16 cellular contexts compared by ENCODE assay signal in the genomic region with DNA sequence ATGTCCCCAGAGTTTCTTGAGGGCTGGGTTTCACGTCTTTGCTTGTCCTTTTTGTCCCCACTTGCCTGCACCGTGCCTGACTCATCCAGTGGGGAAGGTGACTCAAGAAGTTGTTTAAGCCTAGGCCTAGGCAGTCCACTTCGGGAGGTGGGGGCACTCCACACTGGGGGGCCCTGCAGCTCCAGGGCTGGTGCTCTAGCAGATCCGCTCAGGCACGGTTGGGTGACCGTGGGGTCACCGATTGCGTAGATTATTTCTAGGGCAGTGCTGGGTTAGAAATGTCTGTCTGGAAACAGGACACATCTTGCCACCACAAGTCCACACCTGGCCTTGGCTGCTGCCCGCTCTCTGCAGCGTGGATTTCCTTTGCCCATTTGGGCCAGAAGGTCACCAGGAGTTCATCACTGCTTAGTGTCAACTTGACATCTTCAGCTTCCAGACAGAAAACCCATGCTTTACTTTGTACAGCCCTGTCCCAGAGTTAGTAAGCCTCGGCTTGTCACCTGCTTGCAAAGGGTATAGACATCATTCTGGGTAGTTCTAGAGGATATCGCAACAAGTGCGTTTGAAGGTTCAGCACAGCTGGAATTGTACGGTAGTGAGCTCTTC. TPM values are rescaled to one million over a fixed set of nuclear protein-coding genes. Genes with fewer than 3 reads are reported as not detected.
DNase-seq lines count a peak whose midpoint lies in the region; ATAC-seq and TF ChIP-seq lines count a peak whose summit lies in the region.
"Had no signal": no experiment of that assay in that cellular context is flagged by ENCODE, and none has a peak within 500 bp of the region (broad histone marks: within the 10 kb centered on the region; RNA-seq: fewer than 3 reads in every experiment).

No MANE protein-coding gene starts in this region.

- no peak for TF ChIP-seq CTCF in cardiac muscle cell (IDR thresholded peaks at IDR 0.05; ENCODE audit: low read depth, low read length)

- H3K4me3 Mint-ChIP-seq in stimulated activated memory B cell treated with anti-CD40 and anti-IgM and Interleukin-4, amounts not matched to agents 10 μg/mL and 1 μg/mL and 100 μg/mL, for 72 hours = no peak overlapping the region
- H3K4me3 Mint-ChIP-seq in activated T-cell treated with anti-CD3 and anti-CD28 coated beads, Interleukin-2, amount 50 U/mL, for 24 hours = no peak overlapping the region
- H3K4me3 Mint-ChIP-seq: activated B cell treated with CpG ODN at 0.5 μM for 24 hours, endodermal cell, mesothelial cell of epicardium had no signal

- H3K27me3 Mint-ChIP-seq in stimulated activated memory B cell treated with anti-CD40 and anti-IgM and Interleukin-4, amounts not matched to agents 10 μg/mL and 1 μg/mL and 100 μg/mL, for 72 hours = no peaks in the 10 kb centered on the region
- no peaks in the 10 kb centered on the region for H3K27me3 Mint-ChIP-seq in activated T-cell treated with anti-CD3 and anti-CD28 coated beads, Interleukin-2, amount 50 U/mL, for 24 hours
- H3K27me3 Mint-ChIP-seq: activated B cell treated with CpG ODN at 0.5 μM for 24 hours had no signal

- H3K9me3 Mint-ChIP-seq in stimulated activated memory B cell treated with anti-CD40 and anti-IgM and Interleukin-4, amounts not matched to agents 10 μg/mL and 1 μg/mL and 100 μg/mL, for 72 hours = no peaks in the 10 kb centered on the region
- no peaks in the 10 kb centered on the region for H3K9me3 Mint-ChIP-seq in activated T-cell treated with anti-CD3 and anti-CD28 coated beads, Interleukin-2, amount 50 U/mL, for 24 hours
- H3K9me3 Mint-ChIP-seq: activated B cell treated with CpG ODN at 0.5 μM for 24 hours, endodermal cell, mesothelial cell of epicardium had no signal

- no peak overlapping the region for H3K4me3 ChIP-seq in cardiac muscle cell

- peaks cover 30% of the 10 kb centered on the region for H3K4me1 Mint-ChIP-seq in stimulated activated memory B cell treated with anti-CD40 and anti-IgM and Interleukin-4, amounts not matched to agents 10 μg/mL and 1 μg/mL and 100 μg/mL, for 72 hours
- H3K4me1 Mint-ChIP-seq in activated T-cell treated with anti-CD3 and anti-CD28 coated beads, Interleukin-2, amount 50 U/mL, for 24 hours (ENCODE audit: low read depth) = peaks cover 55% of the 10 kb centered on the region

- no peaks in the 10 kb centered on the region for H3K9me3 ChIP-seq in cardiac muscle cell (ENCODE audit: low read depth)
- H3K9me3 ChIP-seq: ascending aorta, thoracic aorta had no signal

- peaks cover 18% of the 10 kb centered on the region for H3K4me1 ChIP-seq in cardiac muscle cell (ENCODE audit: low read depth)

- H3K36me3 ChIP-seq in cardiac muscle cell = peaks cover 13% of the 10 kb centered on the region

- H3K27ac ChIP-seq in cardiac muscle cell = peak overlapping the region; percentile 54

- no peaks in the 10 kb centered on the region for H3K27me3 ChIP-seq in cardiac muscle cell
- H3K27me3 ChIP-seq: ascending aorta had no signal

- peak; percentile 5 for ATAC-seq in stimulated activated memory B cell treated with anti-CD40 and anti-IgM and Interleukin-4, amounts not matched to agents 10 μg/mL and 1 μg/mL and 100 μg/mL, for 72 hours
- ATAC-seq in HG02798 (IDR thresholded peaks at IDR 0.05; ENCODE audit: poor library complexity, unreplicated experiment) (no peak), HG03139 (IDR thresholded peaks at IDR 0.05; ENCODE audit: unreplicated experiment) (no peak)

- DNase-seq in NCI-H2171 treated with DMSO at 0.1 percent for 48 hours (lab: John Stamatoyannopoulos, UW) (peak; percentile 61), NCI-H2171 (lab: John Stamatoyannopoulos, UW) (no peak), SK-N-DZ (ENCODE audit: low spot score) (peak; percentile 97), cardiac muscle cell (ENCODE audit: low read depth in 1 of 2, low spot score in 1 of 2) (peak in 1 of 2 donors; percentile 74)
- no peak for DNase-seq in activated T-cell treated with anti-CD3 and anti-CD28 coated beads, Interleukin-2, amount 50 U/mL, for 24 hours
- DNase-seq: ACHN, activated B cell treated with CpG ODN at 0.5 μM for 24 hours, DMS79 treated with DMSO at 0.1 percent for 48 hours, endodermal cell, SHP77 had no signal

- H3K36me3 Mint-ChIP-seq in stimulated activated memory B cell treated with anti-CD40 and anti-IgM and Interleukin-4, amounts not matched to agents 10 μg/mL and 1 μg/mL and 100 μg/mL, for 72 hours = peaks cover 20% of the 10 kb centered on the region
- H3K36me3 Mint-ChIP-seq in activated T-cell treated with anti-CD3 and anti-CD28 coated beads, Interleukin-2, amount 50 U/mL, for 24 hours (ENCODE audit: low read depth) = peaks cover 24% of the 10 kb centered on the region

- H3K27ac Mint-ChIP-seq in stimulated activated memory B cell treated with anti-CD40 and anti-IgM and Interleukin-4, amounts not matched to agents 10 μg/mL and 1 μg/mL and 100 μg/mL, for 72 hours = no peak overlapping the region
- no peak overlapping the region for H3K27ac Mint-ChIP-seq in activated T-cell treated with anti-CD3 and anti-CD28 coated beads, Interleukin-2, amount 50 U/mL, for 24 hours
- H3K27ac Mint-ChIP-seq: activated B cell treated with CpG ODN at 0.5 μM for 24 hours, endodermal cell had no signal

RNA-seq across cellular contexts. Expression of a gene that starts 13.6 kb away (rescaled TPM):
- 0.09 and 0.85 TPM in 2 replicates for polyA plus RNA-seq in SK-N-DZ (2014; cell fraction: cytosol; rRNA removed)
- polyA plus RNA-seq in SK-N-DZ (2014; cell fraction: nucleus; rRNA removed) = not detected in 2 replicates
- total RNA-seq in cardiac muscle cell = 0.21 TPM in 1 of 2 replicates, not detected in the other
- polyA plus RNA-seq in cardiac muscle cell = 1.4 and 1.9 TPM in 2 replicates
- total RNA-seq: ascending aorta, thoracic aorta had no signal

RNA-seq across cellular contexts. Expression of a gene that starts 18.2 kb away (rescaled TPM):
- 0.80 and 1.2 TPM in 2 replicates for polyA plus RNA-seq in SK-N-DZ (2014; cell fraction: cytosol; rRNA removed)
- polyA plus RNA-seq in SK-N-DZ (2014; cell fraction: nucleus; rRNA removed) = 0.43 and 0.94 TPM in 2 replicates
- 1.1 and 1.5 TPM in 2 replicates for total RNA-seq in cardiac muscle cell
- polyA plus RNA-seq in cardiac muscle cell = 1.3 and 2.2 TPM in 2 replicates

RNA-seq across cellular contexts. Expression of a gene that starts 25.7 kb away (rescaled TPM):
- polyA plus RNA-seq in SK-N-DZ (2014; cell fraction: cytosol; rRNA removed) = 83.8 and 101 TPM in 2 replicates
- polyA plus RNA-seq in SK-N-DZ (2014; cell fraction: nucleus; rRNA removed) = 281 and 314 TPM in 2 replicates
- total RNA-seq in cardiac muscle cell = 185 and 187 TPM in 2 replicates
- 93.1 and 98.5 TPM in 2 replicates for polyA plus RNA-seq in cardiac muscle cell

RNA-seq across cellular contexts. Expression of a gene that starts 37.7 kb away (rescaled TPM):
- 217 and 226 TPM in 2 replicates for polyA plus RNA-seq in SK-N-DZ (2014; cell fraction: cytosol; rRNA removed)
- 524 and 528 TPM in 2 replicates for polyA plus RNA-seq in SK-N-DZ (2014; cell fraction: nucleus; rRNA removed)
- 21.2 and 34.6 TPM in 2 replicates for total RNA-seq in cardiac muscle cell
- 26.7 and 61.4 TPM in 2 replicates for polyA plus RNA-seq in cardiac muscle cell

Comparison
In these comparisons a context has a peak if more than half of its experiments do, and no peak if none do; other contexts are left out.
1. DNase-seq: peak in NCI-H2171 treated with DMSO at 0.1 percent for 48 hours (single experiment) and SK-N-DZ (single experiment); none in NCI-H2171 (single experiment) and activated T-cell treated with anti-CD3 and anti-CD28 coated beads, Interleukin-2, amount 50 U/mL, for 24 hours (single experiment).